Comparison of ENCODE assay signal across 15 cellular contexts in genomic region chr17:55259684-55260111, GRCh38.
"Had no signal": no experiment of that assay in that cellular context is flagged by ENCODE, and none has a peak within 500 bp of the region (broad histone marks: within the 10 kb centered on the region; RNA-seq: fewer than 3 reads in every experiment).

No MANE protein-coding gene starts in this region.

- H3K9me3 ChIP-seq: right atrium auricular region, tibial artery, uterus had no signal

- DNase-seq: activated CD4-positive, alpha-beta T cell treated with anti-CD3 and anti-CD28 coated beads, Interleukin-2, amount 50 U/mL, for 1 hour; activated CD4-positive, CD25-positive, alpha-beta regulatory T cell; amniotic stem cell; cortex of kidney; effector CD8-positive, alpha-beta T cell; left ventricle myocardium superior; tibial artery; uterus had no signal

- H3K27ac ChIP-seq: hepatocyte, right atrium auricular region, tibial artery, uterus had no signal

- H3K9me3 Mint-ChIP-seq: central memory CD8-positive, alpha-beta T cell; stimulated activated effector memory CD8-positive, alpha-beta T cell treated with anti-CD3 and anti-CD28 coated beads, Interleukin-12 subunit alpha, Interleukin-12 subunit beta, amount 100 ng/mL, for 72 hours had no signal

- H3K4me3 ChIP-seq: hepatocyte, right atrium auricular region, tibial artery, uterus had no signal

- H3K4me3 Mint-ChIP-seq: activated naive CD4-positive, alpha-beta T cell treated with anti-CD3 and anti-CD28 coated beads, Interleukin-2, amount 50 U/mL, for 24 hours; brain; central memory CD8-positive, alpha-beta T cell; stimulated activated effector memory CD8-positive, alpha-beta T cell treated with anti-CD3 and anti-CD28 coated beads, Interleukin-12 subunit alpha, Interleukin-12 subunit beta, amount 100 ng/mL, for 72 hours had no signal

- H3K27ac Mint-ChIP-seq: activated naive CD4-positive, alpha-beta T cell treated with anti-CD3 and anti-CD28 coated beads, Interleukin-2, amount 50 U/mL, for 24 hours; activated T-helper 2 cell treated with anti-CD3 and anti-CD28 coated beads, Interferon-gamma antibody, Interleukin-2, Interleukin-4, amounts not matched to agents 10 μg/mL and 5 μg/mL and 100 μg/mL, durations not matched to agents 14 hours and 24 hours and 36 hours; brain; stimulated activated effector memory CD8-positive, alpha-beta T cell treated with anti-CD3 and anti-CD28 coated beads, Interleukin-12 subunit alpha, Interleukin-12 subunit beta, amount 100 ng/mL, for 72 hours had no signal

- H3K36me3 ChIP-seq: right atrium auricular region, tibial artery, uterus had no signal

- H3K36me3 Mint-ChIP-seq: activated naive CD4-positive, alpha-beta T cell treated with anti-CD3 and anti-CD28 coated beads, Interleukin-2, amount 50 U/mL, for 24 hours; brain; stimulated activated effector memory CD8-positive, alpha-beta T cell treated with anti-CD3 and anti-CD28 coated beads, Interleukin-12 subunit alpha, Interleukin-12 subunit beta, amount 100 ng/mL, for 72 hours had no signal

- H3K4me1 ChIP-seq: uterus had no signal
